In the genomic region with DNA sequence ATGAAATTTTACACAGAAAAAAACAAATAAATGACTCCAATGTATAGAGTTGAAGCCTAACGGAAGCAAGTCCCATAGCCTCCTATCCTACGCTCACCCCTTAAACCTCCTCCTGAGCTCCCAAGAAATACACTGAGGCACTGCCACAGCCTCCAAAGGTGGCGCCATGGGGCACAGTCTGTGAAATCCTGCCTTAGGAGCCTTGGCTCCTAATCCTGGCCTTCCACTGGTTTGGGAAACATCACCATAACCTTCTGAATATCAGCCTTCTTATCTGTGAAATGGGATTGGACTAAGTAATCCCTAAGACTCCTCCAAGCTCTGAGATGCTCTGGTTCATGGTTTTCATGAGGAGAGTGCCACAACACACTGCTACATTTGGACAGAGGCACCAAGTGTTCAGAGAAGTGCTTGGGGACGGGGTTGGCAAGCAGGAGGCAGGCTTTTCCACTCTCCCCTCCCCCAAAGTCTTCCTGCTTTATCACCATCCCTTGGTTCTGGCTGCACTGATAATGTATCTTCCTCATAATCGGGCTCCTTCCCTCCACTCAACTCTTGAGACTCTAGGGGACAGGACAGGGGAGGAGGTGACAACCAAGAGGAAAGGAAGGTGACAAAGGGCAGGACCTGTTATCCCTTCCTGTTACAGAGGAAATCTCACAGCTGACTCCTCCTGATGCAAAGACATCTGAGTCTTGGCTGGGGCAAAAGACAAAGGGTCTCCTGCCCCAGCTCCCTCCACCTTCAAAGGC, we compare ENCODE assay signal across 1 cellular context.
TF ChIP-seq lines count a peak whose summit lies in the region.

No MANE protein-coding gene starts in this region.

TF ChIP-seq in K562, 482 proteins besides CTCF, POLR2A, EP300 and RAD21:
- TF ChIP-seq HCFC1 (IDR thresholded peaks at IDR 0.05; ENCODE audit: low read depth, low read length) = no peak
- no peak for TF ChIP-seq ZNF263 (CRISPR knock-in tag; IDR thresholded peaks at IDR 0.05; ENCODE audit: borderline replicate concordance)
- no peak for TF ChIP-seq CC2D1A (IDR thresholded peaks at IDR 0.05)
- no peak for TF ChIP-seq U2AF2 (optimal IDR thresholded peaks at IDR 0.05; ENCODE audit: low read depth, low read length)
- TF ChIP-seq NCOR1 (IDR thresholded peaks at IDR 0.05) = peak; percentile 13; the same call in 1 of the 2 replicates
- TF ChIP-seq ZNF134 (CRISPR knock-in tag; conservative IDR thresholded peaks at IDR 0.05) = peak; percentile 76
- peak; percentile 16; the same call in 1 of the 2 replicates for TF ChIP-seq SMARCA4 (IDR thresholded peaks at IDR 0.05)
- TF ChIP-seq MCM2 (IDR thresholded peaks at IDR 0.05; ENCODE audit: low read depth) = no peak
- TF ChIP-seq TAL1 (IDR thresholded peaks at IDR 0.05) = peak; percentile 39
- peak; percentile 37 for TF ChIP-seq CBFA2T3 (IDR thresholded peaks at IDR 0.05)
- TF ChIP-seq CTBP1 (IDR thresholded peaks at IDR 0.05; ENCODE audit: borderline replicate concordance) = peak; percentile 80
- peak in 1 of 2 experiments; percentile 83; a peak in 1 of 4 replicates for TF ChIP-seq RCOR1 (IDR thresholded peaks at IDR 0.05; ENCODE audit: borderline replicate concordance in 1 of 2, low read depth in 2 of 2, low read length in 2 of 2)
- TF ChIP-seq, protein P1, sequence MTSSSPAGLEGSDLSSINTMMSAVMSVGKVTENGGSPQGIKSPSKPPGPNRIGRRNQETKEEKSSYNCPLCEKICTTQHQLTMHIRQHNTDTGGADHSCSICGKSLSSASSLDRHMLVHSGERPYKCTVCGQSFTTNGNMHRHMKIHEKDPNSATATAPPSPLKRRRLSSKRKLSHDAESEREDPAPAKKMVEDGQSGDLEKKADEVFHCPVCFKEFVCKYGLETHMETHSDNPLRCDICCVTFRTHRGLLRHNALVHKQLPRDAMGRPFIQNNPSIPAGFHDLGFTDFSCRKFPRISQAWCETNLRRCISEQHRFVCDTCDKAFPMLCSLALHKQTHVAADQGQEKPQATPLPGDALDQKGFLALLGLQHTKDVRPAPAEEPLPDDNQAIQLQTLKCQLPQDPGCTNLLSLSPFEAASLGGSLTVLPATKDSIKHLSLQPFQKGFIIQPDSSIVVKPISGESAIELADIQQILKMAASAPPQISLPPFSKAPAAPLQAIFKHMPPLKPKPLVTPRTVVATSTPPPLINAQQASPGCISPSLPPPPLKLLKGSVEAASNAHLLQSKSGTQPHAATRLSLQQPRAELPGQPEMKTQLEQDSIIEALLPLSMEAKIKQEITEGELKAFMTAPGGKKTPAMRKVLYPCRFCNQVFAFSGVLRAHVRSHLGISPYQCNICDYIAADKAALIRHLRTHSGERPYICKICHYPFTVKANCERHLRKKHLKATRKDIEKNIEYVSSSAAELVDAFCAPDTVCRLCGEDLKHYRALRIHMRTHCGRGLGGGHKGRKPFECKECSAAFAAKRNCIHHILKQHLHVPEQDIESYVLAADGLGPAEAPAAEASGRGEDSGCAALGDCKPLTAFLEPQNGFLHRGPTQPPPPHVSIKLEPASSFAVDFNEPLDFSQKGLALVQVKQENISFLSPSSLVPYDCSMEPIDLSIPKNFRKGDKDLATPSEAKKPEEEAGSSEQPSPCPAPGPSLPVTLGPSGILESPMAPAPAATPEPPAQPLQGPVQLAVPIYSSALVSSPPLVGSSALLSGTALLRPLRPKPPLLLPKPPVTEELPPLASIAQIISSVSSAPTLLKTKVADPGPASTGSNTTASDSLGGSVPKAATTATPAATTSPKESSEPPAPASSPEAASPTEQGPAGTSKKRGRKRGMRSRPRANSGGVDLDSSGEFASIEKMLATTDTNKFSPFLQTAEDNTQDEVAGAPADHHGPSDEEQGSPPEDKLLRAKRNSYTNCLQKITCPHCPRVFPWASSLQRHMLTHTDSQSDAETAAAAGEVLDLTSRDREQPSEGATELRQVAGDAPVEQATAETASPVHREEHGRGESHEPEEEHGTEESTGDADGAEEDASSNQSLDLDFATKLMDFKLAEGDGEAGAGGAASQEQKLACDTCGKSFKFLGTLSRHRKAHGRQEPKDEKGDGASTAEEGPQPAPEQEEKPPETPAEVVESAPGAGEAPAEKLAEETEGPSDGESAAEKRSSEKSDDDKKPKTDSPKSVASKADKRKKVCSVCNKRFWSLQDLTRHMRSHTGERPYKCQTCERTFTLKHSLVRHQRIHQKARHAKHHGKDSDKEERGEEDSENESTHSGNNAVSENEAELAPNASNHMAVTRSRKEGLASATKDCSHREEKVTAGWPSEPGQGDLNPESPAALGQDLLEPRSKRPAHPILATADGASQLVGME (CRISPR knock-in tag; IDR thresholded peaks at IDR 0.05) = 0 out of 2 replicates have a peak, but pooled peaks have one; percentile 31
- peak; percentile 64 for TF ChIP-seq ARID1B (IDR thresholded peaks at IDR 0.05)
